ENCODE assay signal across 20 cellular contexts in the genomic region with DNA sequence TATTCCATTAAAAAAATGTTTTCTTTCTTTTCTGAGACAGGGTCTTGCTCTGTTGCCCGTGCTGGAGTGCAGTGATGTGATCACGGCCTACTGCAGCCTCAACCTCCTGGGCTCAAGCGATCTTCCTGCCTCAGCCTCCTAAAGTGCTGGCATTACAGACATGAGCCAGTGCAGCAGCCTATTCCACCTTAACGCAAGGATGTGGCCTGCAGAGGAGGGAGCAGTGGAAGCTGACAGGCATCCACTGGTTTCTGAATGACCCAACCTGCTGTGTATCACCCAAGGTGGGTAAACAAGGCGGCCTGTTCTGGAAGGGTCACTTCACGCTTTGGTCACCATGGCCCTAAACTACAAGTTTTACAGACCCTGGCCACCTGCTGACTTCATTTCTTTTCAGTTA.
"Had no signal": no experiment of that assay in that cellular context is flagged by ENCODE, and none has a peak within 500 bp of the region (broad histone marks: within the 10 kb centered on the region; RNA-seq: fewer than 3 reads in every experiment).

No MANE protein-coding gene starts in this region.

- ATAC-seq: activated CD4-positive, CD25-positive, alpha-beta regulatory T cell treated with anti-CD3 and anti-CD28 coated beads, Interleukin-2, amount 50 U/mL, for 24 hours; activated CD8-positive, alpha-beta T cell treated with anti-CD3 and anti-CD28 coated beads for 36 hours; activated T-cell treated with anti-CD3 and anti-CD28 coated beads, Interleukin-2, amount 50 U/mL, for 72 hours; body of pancreas had no signal

- H3K4me3 ChIP-seq: ascending aorta, body of pancreas, Peyer's patch had no signal

- H3K36me3 ChIP-seq: Peyer's patch had no signal

- H3K4me1 ChIP-seq: ascending aorta, body of pancreas, Peyer's patch had no signal

- H3K27me3 ChIP-seq: ascending aorta, body of pancreas, Peyer's patch had no signal

- H3K4me3 Mint-ChIP-seq: activated CD8-positive, alpha-beta T cell treated with anti-CD3 and anti-CD28 coated beads for 36 hours; activated T-cell treated with anti-CD3 and anti-CD28 coated beads, Interleukin-2, amount 50 U/mL, for 72 hours; T-helper 1 cell treated with Interleukin-12 subunit alpha and Interleukin-12 subunit beta and Interleukin-4 antibody, amounts not matched to agents 30 μg/mL and 1 μg/mL, for 36 hours had no signal

- DNase-seq: activated CD4-positive, alpha-beta T cell treated with anti-CD3 and anti-CD28 coated beads for 4 hours; activated CD8-positive, alpha-beta memory T cell treated with anti-CD3 and anti-CD28 coated beads, Interleukin-2, amount 50 U/mL, for 4 hours; activated CD8-positive, alpha-beta T cell treated with anti-CD3 and anti-CD28 coated beads for 36 hours; activated T-cell treated with anti-CD3 and anti-CD28 coated beads, Interleukin-2, amount 50 U/mL, for 72 hours; amniotic stem cell; body of pancreas; Kasumi-1; KBM-7; NCI-H1105 treated with DMSO at 0.1 percent for 48 hours; NCI-H1436 treated with DMSO at 0.1 percent for 48 hours; NCI-H187; NCI-H2081; NCI-H510A treated with DMSO at 0.1 percent for 48 hours; SHP77 treated with DMSO at 0.1 percent for 48 hours had no signal

- H3K27ac ChIP-seq: ascending aorta, body of pancreas, Peyer's patch, RWPE1 had no signal

- H3K27ac Mint-ChIP-seq: activated CD8-positive, alpha-beta T cell treated with anti-CD3 and anti-CD28 coated beads for 36 hours; activated T-cell treated with anti-CD3 and anti-CD28 coated beads, Interleukin-2, amount 50 U/mL, for 72 hours; activated T-helper 2 cell treated with anti-CD3 and anti-CD28 coated beads, Interferon-gamma antibody, Interleukin-2, Interleukin-4, amounts not matched to agents 10 μg/mL and 5 μg/mL and 100 μg/mL, durations not matched to agents 14 hours and 24 hours and 36 hours; T-helper 1 cell treated with Interleukin-12 subunit alpha and Interleukin-12 subunit beta and Interleukin-4 antibody, amounts not matched to agents 30 μg/mL and 1 μg/mL, for 36 hours had no signal

- H3K9me3 ChIP-seq: ascending aorta, body of pancreas, Peyer's patch had no signal

- H3K27me3 Mint-ChIP-seq: activated CD8-positive, alpha-beta T cell treated with anti-CD3 and anti-CD28 coated beads for 36 hours had no signal

- H3K9me3 Mint-ChIP-seq: activated CD8-positive, alpha-beta T cell treated with anti-CD3 and anti-CD28 coated beads for 36 hours; activated T-cell treated with anti-CD3 and anti-CD28 coated beads, Interleukin-2, amount 50 U/mL, for 72 hours; activated T-helper 2 cell treated with anti-CD3 and anti-CD28 coated beads, Interferon-gamma antibody, Interleukin-2, Interleukin-4, amounts not matched to agents 10 μg/mL and 5 μg/mL and 100 μg/mL, durations not matched to agents 14 hours and 24 hours and 36 hours; T-helper 1 cell treated with Interleukin-12 subunit alpha and Interleukin-12 subunit beta and Interleukin-4 antibody, amounts not matched to agents 30 μg/mL and 1 μg/mL, for 36 hours had no signal
